21 cellular contexts compared by ENCODE assay signal in the genomic region with DNA sequence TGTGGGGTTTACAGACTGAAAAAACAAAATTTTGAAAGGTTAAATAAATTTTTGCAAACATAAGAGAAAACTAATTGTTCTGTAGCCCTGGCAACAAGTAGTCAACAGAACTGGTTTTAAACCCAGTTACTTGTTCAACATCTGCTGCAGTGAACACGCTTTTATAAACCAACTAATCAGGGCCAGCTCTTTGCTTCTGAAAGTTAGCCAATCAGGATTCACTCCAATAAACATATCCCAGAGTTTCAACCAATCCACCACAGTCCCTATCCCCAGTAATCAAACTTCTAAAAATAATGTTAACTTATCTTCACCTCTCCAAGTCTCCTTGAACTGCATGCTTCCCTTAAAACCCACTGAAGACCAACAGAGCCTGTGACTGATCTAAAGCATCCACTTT.
"Had no signal": no experiment of that assay in that cellular context is flagged by ENCODE, and none has a peak within 500 bp of the region (broad histone marks: within the 10 kb centered on the region; RNA-seq: fewer than 3 reads in every experiment).

No MANE protein-coding gene starts in this region.

- H3K36me3 ChIP-seq: adrenal gland, heart right ventricle, spleen, suprapubic skin, transverse colon, vagina had no signal

- ATAC-seq: activated CD4-positive, alpha-beta T cell treated with anti-CD3 and anti-CD28 coated beads for 36 hours; effector memory CD8-positive, alpha-beta T cell; heart right ventricle; naive thymus-derived CD4-positive, alpha-beta T cell; right cardiac atrium had no signal

- H3K4me3 ChIP-seq: adrenal gland, heart right ventricle, spleen, suprapubic skin, transverse colon, vagina had no signal

- H3K27ac ChIP-seq: adrenal gland, heart right ventricle, spleen, suprapubic skin, vagina had no signal

- H3K4me1 ChIP-seq: adrenal gland, spleen, suprapubic skin, vagina had no signal

- H3K9me3 ChIP-seq: adrenal gland, suprapubic skin, transverse colon, vagina had no signal

- H3K27me3 ChIP-seq: adrenal gland, heart right ventricle, spleen, suprapubic skin, transverse colon, vagina had no signal

- DNase-seq: activated B cell treated with CpG ODN at 0.5 μM for 24 hours; activated CD4-positive, alpha-beta T cell treated with anti-CD3 and anti-CD28 coated beads for 36 hours; activated CD8-positive, alpha-beta memory T cell treated with anti-CD3 and anti-CD28 coated beads for 24 hours; activated effector memory CD4-positive, alpha-beta T cell treated with Interleukin-2 at 50 U/mL for 16 hours; activated naive CD4-positive, alpha-beta T cell treated with anti-CD3 and anti-CD28 coated beads for 36 hours; activated naive CD8-positive, alpha-beta T cell treated with anti-CD3 and anti-CD28 coated beads for 36 hours; adrenal gland; caudate nucleus; cortex of kidney; effector memory CD8-positive, alpha-beta T cell; erythroblast; foreskin melanocyte; heart right ventricle; naive thymus-derived CD4-positive, alpha-beta T cell; nucleus accumbens; right cardiac atrium; spleen; stimulated activated naive CD4-positive, alpha-beta T cell; transverse colon had no signal
